ENCODE assay signal across 28 cellular contexts in the genomic region with DNA sequence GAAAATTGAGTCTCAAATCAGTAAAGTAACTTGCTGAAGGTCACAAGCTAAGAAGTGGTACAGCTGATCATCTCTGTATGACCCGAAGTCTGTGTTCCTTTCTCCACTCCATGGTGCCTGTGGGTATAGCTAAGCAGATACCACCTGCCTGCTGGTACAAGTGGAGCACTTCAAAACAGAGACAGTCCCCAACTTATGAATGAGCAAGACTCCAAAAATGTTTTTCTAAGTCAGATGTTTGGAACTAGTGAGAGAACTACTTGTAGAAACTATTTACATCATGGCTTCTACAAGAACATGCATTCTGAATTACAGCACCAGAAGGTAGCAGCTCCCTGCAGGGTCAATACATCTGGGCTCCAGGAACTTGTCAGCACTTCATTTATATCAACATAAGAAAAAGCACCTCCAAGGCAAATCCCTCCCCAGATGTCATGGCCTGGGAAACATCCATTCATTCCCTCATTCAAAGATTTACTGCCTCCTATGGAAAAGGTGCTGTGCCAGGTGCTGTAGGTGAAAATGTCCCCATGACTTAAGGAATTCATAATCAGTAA.
"Had no signal": no experiment of that assay in that cellular context is flagged by ENCODE, and none has a peak within 500 bp of the region (broad histone marks: within the 10 kb centered on the region; RNA-seq: fewer than 3 reads in every experiment).

No MANE protein-coding gene starts in this region.

- H3K27ac ChIP-seq: brain microvascular endothelial cell had no signal

- DNase-seq: activated CD4-positive, alpha-beta memory T cell treated with anti-CD3 and anti-CD28 coated beads for 36 hours; activated CD4-positive, alpha-beta T cell treated with anti-CD3 and anti-CD28 coated beads, Interleukin-2, amount 10 ng/mL, durations not matched to agents 7 days and 5 days; activated CD4-positive, CD25-positive, alpha-beta regulatory T cell; activated CD8-positive, alpha-beta memory T cell treated with anti-CD3 and anti-CD28 coated beads for 24 hours; activated gamma-delta T cell; activated naive CD4-positive, alpha-beta T cell treated with anti-CD3 and anti-CD28 coated beads for 36 hours; activated T-cell treated with anti-CD3 and anti-CD28 coated beads, Interleukin-2, amount 50 U/mL, for 4 hours; amygdala; brain microvascular endothelial cell; Karpas-422; MM.1S; NCI-H1105 treated with DMSO at 0.1 percent for 48 hours; NCI-H1436 treated with DMSO at 0.1 percent for 48 hours; NCI-H187; NCI-H2081; NCI-H2171; NCI-H2227 treated with DMSO at 0.1 percent for 48 hours; NCI-H446 treated with DMSO at 0.1 percent for 48 hours; NCI-H526; NCI-H82; SIG-M5; T-cell; T-helper 2 cell; T1000 had no signal

- H3K4me1 Mint-ChIP-seq: activated CD4-positive, alpha-beta T cell treated with anti-CD3 and anti-CD28 coated beads, Interleukin-2, amount 10 ng/mL, durations not matched to agents 7 days and 5 days had no signal

- H3K36me3 ChIP-seq: brain microvascular endothelial cell had no signal

- H3K9me3 Mint-ChIP-seq: activated CD4-positive, alpha-beta memory T cell treated with anti-CD3 and anti-CD28 coated beads for 36 hours; activated CD4-positive, alpha-beta T cell treated with anti-CD3 and anti-CD28 coated beads, Interleukin-2, amount 10 ng/mL, durations not matched to agents 7 days and 5 days; activated naive CD4-positive, alpha-beta T cell treated with anti-CD3 and anti-CD28 coated beads for 36 hours; activated T-cell treated with anti-CD3 and anti-CD28 coated beads, Interleukin-2, amount 50 U/mL, for 4 hours; activated T-helper 17 cell treated with anti-CD3 and anti-CD28 coated beads, Interleukin-2, amount 50 U/mL, for 72 hours; T-cell had no signal

- H3K27ac Mint-ChIP-seq: activated CD4-positive, alpha-beta memory T cell treated with anti-CD3 and anti-CD28 coated beads for 36 hours; activated CD4-positive, alpha-beta T cell treated with anti-CD3 and anti-CD28 coated beads, Interleukin-2, amount 10 ng/mL, durations not matched to agents 7 days and 5 days; activated naive CD4-positive, alpha-beta T cell treated with anti-CD3 and anti-CD28 coated beads for 36 hours; activated naive CD8-positive, alpha-beta T cell; activated T-helper 17 cell treated with anti-CD3 and anti-CD28 coated beads, Interleukin-2, amount 50 U/mL, for 72 hours; T-cell had no signal

- H3K4me3 Mint-ChIP-seq: activated CD4-positive, alpha-beta memory T cell treated with anti-CD3 and anti-CD28 coated beads for 36 hours; activated CD4-positive, alpha-beta T cell treated with anti-CD3 and anti-CD28 coated beads, Interleukin-2, amount 10 ng/mL, durations not matched to agents 7 days and 5 days; activated naive CD4-positive, alpha-beta T cell treated with anti-CD3 and anti-CD28 coated beads for 36 hours; activated naive CD8-positive, alpha-beta T cell; activated T-cell treated with anti-CD3 and anti-CD28 coated beads, Interleukin-2, amount 50 U/mL, for 4 hours; activated T-helper 17 cell treated with anti-CD3 and anti-CD28 coated beads, Interleukin-2, amount 50 U/mL, for 72 hours; T-cell had no signal

- H3K27me3 Mint-ChIP-seq: activated CD4-positive, alpha-beta memory T cell treated with anti-CD3 and anti-CD28 coated beads for 36 hours; activated CD4-positive, alpha-beta T cell treated with anti-CD3 and anti-CD28 coated beads, Interleukin-2, amount 10 ng/mL, durations not matched to agents 7 days and 5 days; activated naive CD8-positive, alpha-beta T cell; activated T-helper 17 cell treated with anti-CD3 and anti-CD28 coated beads, Interleukin-2, amount 50 U/mL, for 72 hours; T-cell had no signal

- H3K27me3 ChIP-seq: brain microvascular endothelial cell had no signal

- H3K4me3 ChIP-seq: K562 had no signal

- FAIRE-seq: K562, TTC549 had no signal
